ENCODE assay signal across 10 cellular contexts in genomic region chr10:113059001-113059780, GRCh38.
A peak's percentile ranks its signal among the peaks of the same experiment; 100 is the strongest.
DNase-seq lines count a peak whose midpoint lies in the region; ATAC-seq and TF ChIP-seq lines count a peak whose summit lies in the region.
"Had no signal": no experiment of that assay in that cellular context is flagged by ENCODE, and none has a peak within 500 bp of the region (broad histone marks: within the 10 kb centered on the region; RNA-seq: fewer than 3 reads in every experiment).

No MANE protein-coding gene starts in this region.

- H3K9me3 Mint-ChIP-seq in activated CD4-positive, alpha-beta memory T cell treated with anti-CD3 and anti-CD28 coated beads, Interleukin-2, amount 10 ng/mL, durations not matched to agents 7 days and 5 days, result no peaks in the 10 kb centered on the region
- H3K9me3 Mint-ChIP-seq: central memory CD8-positive, alpha-beta T cell had no signal

- no peaks in the 10 kb centered on the region for H3K79me2 ChIP-seq in OCI-LY7 (ENCODE audit: insufficient read depth, low read depth, low read length)

- no peaks in the 10 kb centered on the region for H3K9me2 ChIP-seq in OCI-LY7 (ENCODE audit: insufficient read depth, low read length)

- no peaks in the 10 kb centered on the region for H3K27me3 ChIP-seq in HUES48 (ENCODE audit: control insufficient read depth, insufficient read depth, low read length)
- no peaks in the 10 kb centered on the region for H3K27me3 ChIP-seq in layer of hippocampus (ENCODE audit: control insufficient read depth, insufficient read depth, low read length)

- CTCF ChIA-PET in activated CD4-positive, alpha-beta memory T cell treated with anti-CD3 and anti-CD28 coated beads, Interleukin-2, amount 10 ng/mL, durations not matched to agents 7 days and 5 days (lab: Charles Lee), result no interaction called here
- CTCF ChIA-PET in OCI-LY7 (lab: Charles Lee; ENCODE audit: unreplicated experiment), result no interaction called here

- peaks cover 3% of the 10 kb centered on the region for H3K27me3 Mint-ChIP-seq in activated CD4-positive, alpha-beta memory T cell treated with anti-CD3 and anti-CD28 coated beads, Interleukin-2, amount 10 ng/mL, durations not matched to agents 7 days and 5 days

- peaks cover 6% of the 10 kb centered on the region; the same call in 1 of the 2 replicates for H3K36me3 ChIP-seq in HUES48 (ENCODE audit: control insufficient read depth, insufficient read depth, low read length)
- H3K36me3 ChIP-seq in OCI-LY7 (ENCODE audit: insufficient read depth, low read length), result no peaks in the 10 kb centered on the region

- H2AFZ ChIP-seq in OCI-LY7 (ENCODE audit: low read length), result no peak overlapping the region

- H3K4me3 Mint-ChIP-seq in activated CD4-positive, alpha-beta memory T cell treated with anti-CD3 and anti-CD28 coated beads, Interleukin-2, amount 10 ng/mL, durations not matched to agents 7 days and 5 days, result no peak overlapping the region
- H3K4me3 Mint-ChIP-seq: central memory CD8-positive, alpha-beta T cell had no signal

- no peak overlapping the region for H3K4me2 ChIP-seq in OCI-LY7 (ENCODE audit: low read length)

- H3K4me1 Mint-ChIP-seq in activated CD4-positive, alpha-beta memory T cell treated with anti-CD3 and anti-CD28 coated beads, Interleukin-2, amount 10 ng/mL, durations not matched to agents 7 days and 5 days, result no peaks in the 10 kb centered on the region
- H3K4me1 Mint-ChIP-seq: central memory CD8-positive, alpha-beta T cell had no signal

- intact Hi-C loops in OCI-LY7 (cut with micrococcal nuclease; ENCODE audit: unreplicated experiment), result no loop called here

- POLR2A ChIA-PET in activated CD4-positive, alpha-beta memory T cell treated with anti-CD3 and anti-CD28 coated beads, Interleukin-2, amount 10 ng/mL, durations not matched to agents 7 days and 5 days (lab: Charles Lee), result no interaction called here
- POLR2A ChIA-PET in OCI-LY7 (lab: Charles Lee), result no interaction called here

- TF ChIP-seq CTCF in choroid plexus epithelial cell (conservative IDR thresholded peaks at IDR 0.05; ENCODE audit: low read depth, low read length), result no peak
- TF ChIP-seq CTCF in OCI-LY7 (conservative IDR thresholded peaks at IDR 0.05; ENCODE audit: low read length), result no peak

- H3K36me3 Mint-ChIP-seq in activated CD4-positive, alpha-beta memory T cell treated with anti-CD3 and anti-CD28 coated beads, Interleukin-2, amount 10 ng/mL, durations not matched to agents 7 days and 5 days (ENCODE audit: low read depth), result no peaks in the 10 kb centered on the region

- ATAC-seq in GM19023 (IDR thresholded peaks at IDR 0.05; ENCODE audit: unreplicated experiment), result no peak

- peak; percentile 68 for DNase-seq in choroid plexus epithelial cell (ENCODE audit: low read depth)
- peak in 32 of 49 donors; percentile 12 to 73 (median 41) for DNase-seq in substantia nigra (lab: John Stamatoyannopoulos, UW)
- DNase-seq in activated CD4-positive, alpha-beta memory T cell treated with anti-CD3 and anti-CD28 coated beads, Interleukin-2, amount 10 ng/mL, durations not matched to agents 7 days and 5 days, result no peak
- DNase-seq in NCI-H1694 treated with DMSO at 0.1 percent for 48 hours (lab: John Stamatoyannopoulos, UW), result no peak
- no peak for DNase-seq in OCI-LY7 (ENCODE audit: low spot score)
- DNase-seq: SHP77 treated with DMSO at 0.1 percent for 48 hours had no signal

- H3K4me1 ChIP-seq in HUES48 (ENCODE audit: control insufficient read depth, insufficient read depth, low read length), result peaks cover 96% of the 10 kb centered on the region
- no peaks in the 10 kb centered on the region for H3K4me1 ChIP-seq in OCI-LY7 (ENCODE audit: insufficient read depth, low read length, poor library complexity, severe bottlenecking)

- H3K9me3 ChIP-seq in HUES48 (ENCODE audit: control insufficient read depth, insufficient read depth, low read length) (no peaks in the 10 kb centered on the region), OCI-LY7 (ENCODE audit: low read length) (no peaks in the 10 kb centered on the region)

- no TSS peak for BruUV-seq in OCI-LY7 (replicated peaks; lab: Mats Ljungman, UMichigan)

- H4K20me1 ChIP-seq in OCI-LY7 (ENCODE audit: insufficient read depth, low read length), result 0 out of 2 replicates have a peak, but pooled peaks cover 2% of the 10 kb centered on the region

- no peak overlapping the region for H3K9ac ChIP-seq in HUES48 (ENCODE audit: low read depth, low read length)

- no peak overlapping the region for H3K27ac Mint-ChIP-seq in activated CD4-positive, alpha-beta memory T cell treated with anti-CD3 and anti-CD28 coated beads, Interleukin-2, amount 10 ng/mL, durations not matched to agents 7 days and 5 days

- H3K27ac ChIP-seq in HUES48 (ENCODE audit: low read depth, low read length) (peak overlapping the region; percentile 81), layer of hippocampus (ENCODE audit: low read depth, low read length) (peak overlapping the region; percentile 77), substantia nigra (ENCODE audit: low read depth, low read length, poor library complexity, severe bottlenecking) (peak overlapping the region; percentile 86), OCI-LY7 (ENCODE audit: low read depth, low read length, poor library complexity, severe bottlenecking) (no peak overlapping the region)

- H3K4me3 ChIP-seq in HUES48 (ENCODE audit: low read depth, low read length) (peak overlapping the region; percentile 18; the same call in 1 of the 2 replicates), choroid plexus epithelial cell (ENCODE audit: low read depth, low read length) (peak overlapping the region; percentile 31), OCI-LY7 (ENCODE audit: low read depth, low read length, poor library complexity, severe bottlenecking) (no peak overlapping the region)

Comparison
In these comparisons a context has a peak if more than half of its experiments do, and no peak if none do; other contexts are left out.
1. DNase-seq: peak in choroid plexus epithelial cell (single experiment) and substantia nigra (32 of 49); none in activated CD4-positive, alpha-beta memory T cell treated with anti-CD3 and anti-CD28 coated beads, Interleukin-2, amount 10 ng/mL, durations not matched to agents 7 days and 5 days (single experiment), NCI-H1694 treated with DMSO at 0.1 percent for 48 hours (single experiment) and OCI-LY7 (single experiment).